In the genomic region with DNA sequence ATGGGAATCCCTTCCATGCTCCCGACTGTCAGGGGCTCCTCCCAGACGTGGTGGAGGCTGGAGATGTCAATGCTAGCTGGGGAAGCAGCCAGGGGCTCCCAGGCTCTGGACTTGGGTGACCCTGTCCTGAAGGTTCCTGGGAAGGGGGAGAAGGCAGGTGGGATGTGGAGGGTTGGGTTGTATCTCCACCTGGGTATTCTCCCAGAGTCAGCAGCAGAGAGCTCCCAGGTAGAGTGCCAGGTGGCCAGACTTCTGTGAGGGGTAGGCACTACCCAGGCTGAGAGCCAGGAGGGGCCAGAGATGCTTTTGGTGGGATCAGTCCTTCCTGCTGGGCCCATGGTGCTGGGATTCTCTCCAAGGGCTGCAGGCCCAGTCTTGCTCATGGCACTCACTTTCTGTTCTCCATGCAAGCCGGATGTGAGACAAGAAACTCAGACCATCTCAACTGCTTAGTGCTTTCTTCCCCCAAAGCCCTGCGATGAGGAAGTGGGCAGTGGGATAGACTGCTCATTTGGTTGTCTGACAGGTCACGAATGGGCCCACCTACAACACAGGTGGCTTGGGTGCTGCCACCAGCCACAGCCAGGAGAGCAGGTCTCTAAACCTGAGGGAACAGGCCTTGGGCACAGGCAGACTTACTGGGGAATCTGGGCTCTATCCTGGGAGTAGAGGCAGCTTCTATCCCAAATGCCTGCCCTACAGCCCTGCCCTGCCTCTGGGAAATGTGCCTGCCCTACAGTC, we compare ENCODE assay signal across 11 cellular contexts. TPM values are rescaled to one million over a fixed set of nuclear protein-coding genes. Genes with fewer than 3 reads are reported as not detected.
DNase-seq lines count a peak whose midpoint lies in the region; ATAC-seq lines count a peak whose summit lies in the region.
"Had no signal": no experiment of that assay in that cellular context is flagged by ENCODE, and none has a peak within 500 bp of the region (broad histone marks: within the 10 kb centered on the region; RNA-seq: fewer than 3 reads in every experiment).

No MANE protein-coding gene starts in this region.

- intact Hi-C loops in Right ventricle myocardium superior (cut with DNase I): loop anchor here (10.0 kb wide), 2 partner anchors 97 to 187 kb away; no protein-coding TSS in a partner anchor

- H3K27me3 Mint-ChIP-seq in stimulated activated naive CD8-positive, alpha-beta T cell treated with anti-CD3 and anti-CD28 coated beads, Interleukin-15, amount 100 ng/mL, for 72 hours: no peaks in the 10 kb centered on the region

- ATAC-seq in stimulated activated naive CD8-positive, alpha-beta T cell treated with anti-CD3 and anti-CD28 coated beads, Interleukin-15, amount 100 ng/mL, for 72 hours: no peak
- ATAC-seq in stimulated activated naive CD8-positive, alpha-beta T cell treated with anti-CD3 and anti-CD28 coated beads, Interleukin-15, Interleukin-2, amounts not matched to agents 100 U/mL and 50 U/mL, for 24 hours: no peak
- ATAC-seq in HG02840 (IDR thresholded peaks at IDR 0.05; ENCODE audit: low FRiP score, unreplicated experiment) (peak; percentile 67), Right ventricle myocardium superior (ENCODE audit: poor library complexity) (no peak)

- H3K4me1 Mint-ChIP-seq in stimulated activated naive CD8-positive, alpha-beta T cell treated with anti-CD3 and anti-CD28 coated beads, Interleukin-15, amount 100 ng/mL, for 72 hours: peaks cover 24% of the 10 kb centered on the region
- H3K4me1 Mint-ChIP-seq: brain had no signal

- peak in 1 of 2 donors; percentile 8 for DNase-seq in stimulated activated naive CD8-positive, alpha-beta T cell treated with anti-CD3 and anti-CD28 coated beads, Interleukin-15, amount 100 ng/mL, for 72 hours
- DNase-seq in stimulated activated naive CD8-positive, alpha-beta T cell treated with anti-CD3 and anti-CD28 coated beads, Interleukin-15, Interleukin-2, amounts not matched to agents 100 U/mL and 50 U/mL, for 24 hours: no peak
- DNase-seq in RPMI8226: peak; percentile 33
- no peak for DNase-seq in NCI-H1417 (lab: John Stamatoyannopoulos, UW)
- DNase-seq in Right ventricle myocardium superior: no peak
- DNase-seq in NCI-H774 (lab: John Stamatoyannopoulos, UW): no peak
- DNase-seq in NCI-H1436 treated with DMSO at 0.1 percent for 48 hours (lab: John Stamatoyannopoulos, UW): no peak
- DNase-seq: CD8-positive, alpha-beta memory T cell; stimulated activated CD4-positive, alpha-beta T cell treated with anti-CD3 and anti-CD28 coated beads, Interleukin-2, amount 100 ng/mL, for 24 hours had no signal

- H3K4me3 Mint-ChIP-seq in stimulated activated naive CD8-positive, alpha-beta T cell treated with anti-CD3 and anti-CD28 coated beads, Interleukin-15, amount 100 ng/mL, for 72 hours: no peak overlapping the region
- H3K4me3 Mint-ChIP-seq: brain; CD8-positive, alpha-beta memory T cell had no signal

- no peaks in the 10 kb centered on the region for H3K9me3 Mint-ChIP-seq in stimulated activated naive CD8-positive, alpha-beta T cell treated with anti-CD3 and anti-CD28 coated beads, Interleukin-15, amount 100 ng/mL, for 72 hours
- H3K9me3 Mint-ChIP-seq: brain; CD8-positive, alpha-beta memory T cell had no signal

- H3K27ac Mint-ChIP-seq in stimulated activated naive CD8-positive, alpha-beta T cell treated with anti-CD3 and anti-CD28 coated beads, Interleukin-15, amount 100 ng/mL, for 72 hours: peak overlapping the region; percentile 55 to 93

RNA-seq across cellular contexts. Expression of gene CAMK2B, which starts 52.5 kb away (rescaled TPM):
- 87.2 TPM for total RNA-seq in Right ventricle myocardium superior
